Comparison of ENCODE assay signal across 17 cellular contexts in the genomic region with DNA sequence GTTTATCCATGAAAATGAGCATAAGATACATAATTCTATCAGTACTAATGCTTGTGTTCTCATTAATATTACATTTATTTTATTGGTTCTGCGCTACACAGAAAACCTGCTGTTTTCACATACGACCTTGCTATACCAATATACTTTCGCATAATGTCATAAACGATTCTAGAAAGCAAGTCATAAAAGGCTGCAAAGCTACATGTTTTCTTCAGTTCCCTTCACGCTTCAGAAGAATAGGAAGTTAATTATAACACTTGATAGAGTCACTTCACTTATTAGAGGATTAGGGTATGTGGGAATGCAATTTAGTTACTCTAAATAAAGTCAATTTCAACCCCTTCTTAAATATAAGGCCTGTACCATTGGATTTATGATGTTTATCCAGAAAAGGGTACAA. TPM values are rescaled to one million over a fixed set of nuclear protein-coding genes. Genes with fewer than 3 reads are reported as not detected.
DNase-seq lines count a peak whose midpoint lies in the region; ATAC-seq, FAIRE-seq and TF ChIP-seq lines count a peak whose summit lies in the region.
"Had no signal": no experiment of that assay in that cellular context is flagged by ENCODE, and none has a peak within 500 bp of the region (broad histone marks: within the 10 kb centered on the region; RNA-seq: fewer than 3 reads in every experiment).

No MANE protein-coding gene starts in this region.

- H4K20me1 ChIP-seq in BLaER1 = no peaks in the 10 kb centered on the region

- H3K4me3 Mint-ChIP-seq in CD4-positive, alpha-beta T cell = no peak overlapping the region

- H3K79me2 ChIP-seq in mesendoderm (ENCODE audit: control insufficient read depth, insufficient read depth, low read length) = peaks cover 2% of the 10 kb centered on the region

- H3K4ac ChIP-seq in mesendoderm (ENCODE audit: low read depth, low read length) = no peak overlapping the region

- ATAC-seq in HG02623 (IDR thresholded peaks at IDR 0.05; ENCODE audit: unreplicated experiment) (peak; percentile 47), HG03457 (IDR thresholded peaks at IDR 0.05; ENCODE audit: unreplicated experiment) (peak; percentile 72), upper lobe of left lung (ENCODE audit: low FRiP score in 2 of 2) (no peak)
- ATAC-seq in CD4-positive, alpha-beta T cell (ENCODE audit: poor library complexity) = no peak
- ATAC-seq: heart left ventricle had no signal

- peak overlapping the region; percentile 51 for H3K4me2 ChIP-seq in BLaER1
- H3K4me2 ChIP-seq in mesendoderm (ENCODE audit: low read length) = no peak overlapping the region

- POLR2A ChIA-PET in CD4-positive, alpha-beta T cell (lab: Charles Lee) = interaction anchor here (1.7 kb wide), 1 partner anchor 13 kb away, joined by 4 read pairs; no protein-coding TSS in a partner anchor

- no peak overlapping the region for H2BK5ac ChIP-seq in mesendoderm (ENCODE audit: low read length)

- peak; percentile 68 for FAIRE-seq in GM19239 (lab: Jason Lieb, UNC)
- FAIRE-seq: A204.1 had no signal

- H3K9ac ChIP-seq in BLaER1 (no peak overlapping the region), mesendoderm (ENCODE audit: low read length) (no peak overlapping the region)

- H3K9me3 ChIP-seq in BLaER1 (no peaks in the 10 kb centered on the region), upper lobe of left lung (no peaks in the 10 kb centered on the region)
- H3K9me3 ChIP-seq in CD4-positive, alpha-beta T cell (ENCODE audit: control insufficient read depth, low read length) = no peaks in the 10 kb centered on the region
- H3K9me3 ChIP-seq: adrenal gland, heart left ventricle, prostate gland, thyroid gland had no signal

- H3K27me3 ChIP-seq in BLaER1 (no peaks in the 10 kb centered on the region), mesendoderm (ENCODE audit: insufficient read depth, low read length, poor library complexity) (no peaks in the 10 kb centered on the region), upper lobe of left lung (no peaks in the 10 kb centered on the region)
- H3K27me3 ChIP-seq in CD4-positive, alpha-beta T cell (ENCODE audit: control insufficient read depth, insufficient read depth, low read length) = no peaks in the 10 kb centered on the region
- H3K27me3 ChIP-seq: adrenal gland, heart left ventricle, thyroid gland had no signal

- H2AK5ac ChIP-seq in mesendoderm (ENCODE audit: low read length) = no peak overlapping the region

- H3K27ac ChIP-seq in BLaER1 (0 out of 2 replicates have a peak overlapping the region, but pooled peaks have one; percentile 22), mesendoderm (ENCODE audit: low read depth, low read length) (no peak overlapping the region), upper lobe of left lung (no peak overlapping the region)
- no peak overlapping the region for H3K27ac ChIP-seq in CD4-positive, alpha-beta T cell (ENCODE audit: low read depth, low read length)
- H3K27ac ChIP-seq: adrenal gland, heart left ventricle, prostate gland, thyroid gland had no signal

- TF ChIP-seq EP300 in upper lobe of left lung (IDR thresholded peaks at IDR 0.05) = no peak

- H3K4me1 Mint-ChIP-seq in CD4-positive, alpha-beta T cell (ENCODE audit: low read depth) = peaks cover 40% of the 10 kb centered on the region

- H3K36me3 ChIP-seq in BLaER1 = peaks cover 38% of the 10 kb centered on the region
- no peaks in the 10 kb centered on the region for H3K36me3 ChIP-seq in mesendoderm (ENCODE audit: control insufficient read depth, insufficient read depth, low read length)
- peaks cover 3 to 34% (median 4%) of the 10 kb centered on the region in 4 donors for H3K36me3 ChIP-seq in upper lobe of left lung

- no peak overlapping the region for H2BK15ac ChIP-seq in mesendoderm (replicated peaks; ENCODE audit: low read depth)

- DNase-seq in GM19239 (ENCODE audit: insufficient read length, low spot score) = no peak
- no peak for DNase-seq in CD4-positive, alpha-beta T cell
- no peak for DNase-seq in HCEC 1CT
- no peak for DNase-seq in mesendoderm
- no peak for DNase-seq in upper lobe of left lung
- DNase-seq: activated CD4-positive, alpha-beta T cell treated with anti-CD3 and anti-CD28 coated beads for 4 hours; adrenal gland; heart left ventricle; IMR-90; NCI-H1092; NCI-H345; thyroid gland had no signal

- H4K8ac ChIP-seq in mesendoderm (ENCODE audit: low read depth, low read length) = no peak overlapping the region

- no peak overlapping the region for H3K23ac ChIP-seq in mesendoderm (ENCODE audit: low read length)

- no peak overlapping the region for H3K56ac ChIP-seq in mesendoderm (ENCODE audit: low read length)

- H3K9me3 Mint-ChIP-seq in CD4-positive, alpha-beta T cell = no peaks in the 10 kb centered on the region

- intact Hi-C loops in CD4-positive, alpha-beta T cell (cut with DNase I, micrococcal nuclease) = no loop called here

- H3K27ac Mint-ChIP-seq in CD4-positive, alpha-beta T cell = no peak overlapping the region

- no peak overlapping the region for H2BK120ac ChIP-seq in mesendoderm (ENCODE audit: low read depth, low read length)

- no peak overlapping the region for H3K4me3 ChIP-seq in BLaER1
- H3K4me3 ChIP-seq in mesendoderm (ENCODE audit: low read length) = no peak overlapping the region
- H3K4me3 ChIP-seq in upper lobe of left lung = no peak overlapping the region
- H3K4me3 ChIP-seq: adrenal gland, heart left ventricle, prostate gland, thyroid gland had no signal

- TF ChIP-seq POLR2A in upper lobe of left lung (IDR thresholded peaks at IDR 0.05) = no peak

- H3K4me1 ChIP-seq in BLaER1 (peaks cover 69% of the 10 kb centered on the region), mesendoderm (ENCODE audit: control insufficient read depth, low read depth, low read length) (no peaks in the 10 kb centered on the region), upper lobe of left lung (peaks cover 0 to 14% (median 8%) of the 10 kb centered on the region in 4 donors)
- H3K4me1 ChIP-seq: prostate gland had no signal

- WGBS in mesendoderm (ENCODE audit: extremely low coverage, insufficient coverage, low lambda C conversion rate) = no CpG with 5 or more reads among the region's 5 CpGs
- WGBS in upper lobe of left lung, 2 donors = 89 to 98% methylated on average over 5 of the region's 5 CpGs

- no peaks in the 10 kb centered on the region for H3K27me3 Mint-ChIP-seq in CD4-positive, alpha-beta T cell

- no peaks in the 10 kb centered on the region for H3K79me1 ChIP-seq in mesendoderm (ENCODE audit: low read length)

- H3K36me3 Mint-ChIP-seq in CD4-positive, alpha-beta T cell (ENCODE audit: low read depth) = peaks cover 73% of the 10 kb centered on the region

- TF ChIP-seq CTCF in CD4-positive, alpha-beta T cell (IDR thresholded peaks at IDR 0.05) = no peak
- no peak for TF ChIP-seq CTCF in upper lobe of left lung (IDR thresholded peaks at IDR 0.05)

- H4K5ac ChIP-seq in mesendoderm (ENCODE audit: low read length) = no peak overlapping the region

- CTCF ChIA-PET in CD4-positive, alpha-beta T cell (lab: Charles Lee) = interaction anchor here (0.5 to 0.6 kb wide), 2 partner anchors 98 to 152 kb away, joined by 3 read pairs; no protein-coding TSS in a partner anchor

- H3K18ac ChIP-seq in mesendoderm (ENCODE audit: low read length) = no peak overlapping the region

RNA-seq across cellular contexts. Expression of gene PSME4, which starts 29.0 kb away (rescaled TPM):
- 10 to 100 TPM; 82.6 to 87.0 TPM for total RNA-seq in CD4-positive, alpha-beta T cell
- 58.7 TPM for polyA plus RNA-seq in mesendoderm (2013, experiment 1 of 2)
- polyA plus RNA-seq in mesendoderm (2013, experiment 2 of 2) = 56.4 TPM
- 10 to 100 TPM; 39.3 to 80.7 (median 65.1) TPM for total RNA-seq in upper lobe of left lung

Comparison
In these comparisons a context has a peak if more than half of its experiments do, and no peak if none do; other contexts are left out.
1. ATAC-seq: peak in HG02623 (single experiment) and HG03457 (single experiment); none in CD4-positive, alpha-beta T cell (single experiment) and upper lobe of left lung (0 of 2).